2 cellular contexts compared by ENCODE assay signal in the genomic region with DNA sequence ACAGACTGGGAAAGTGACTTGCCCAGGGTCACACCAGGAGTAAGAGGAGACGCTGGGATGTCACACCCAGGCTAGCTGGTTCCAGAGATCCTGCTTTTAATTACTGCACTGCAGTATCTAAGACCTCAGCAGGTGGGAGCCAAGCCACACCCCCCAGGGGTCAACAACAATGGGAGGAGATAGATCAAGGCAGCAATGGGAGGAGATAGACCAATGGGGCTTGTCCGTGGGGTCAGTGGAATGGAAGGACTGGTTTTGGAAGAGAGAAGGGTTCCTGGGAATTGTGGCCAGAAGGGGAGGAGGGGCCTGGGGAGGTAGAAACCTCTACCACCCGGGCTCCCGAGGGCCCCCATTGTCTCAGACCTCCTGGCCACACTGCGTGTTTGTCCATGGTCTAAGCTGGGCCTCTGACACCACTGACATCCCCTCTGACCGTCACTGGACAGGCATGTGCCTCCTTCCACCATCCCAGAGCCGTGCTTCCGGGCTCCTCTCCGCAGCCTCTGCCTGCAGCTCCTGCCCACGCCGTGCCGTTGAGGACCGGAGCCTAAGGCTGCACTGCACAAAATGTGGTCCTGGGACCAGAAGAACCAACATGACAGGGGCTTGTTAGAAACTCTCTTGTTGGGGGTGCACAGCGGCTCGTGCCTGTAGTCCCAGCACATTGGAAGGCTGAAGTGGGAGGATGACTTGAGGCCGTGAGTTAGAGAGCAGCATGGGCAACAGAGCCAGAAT.
TF ChIP-seq lines count a peak whose summit lies in the region.

No MANE protein-coding gene starts in this region.

TF ChIP-seq in GM23338, 12 proteins besides CTCF, POLR2A, EP300 and RAD21:
- no peak for TF ChIP-seq ZNF114 (CRISPR knock-in tag; IDR thresholded peaks at IDR 0.05)
- TF ChIP-seq, protein P1, sequence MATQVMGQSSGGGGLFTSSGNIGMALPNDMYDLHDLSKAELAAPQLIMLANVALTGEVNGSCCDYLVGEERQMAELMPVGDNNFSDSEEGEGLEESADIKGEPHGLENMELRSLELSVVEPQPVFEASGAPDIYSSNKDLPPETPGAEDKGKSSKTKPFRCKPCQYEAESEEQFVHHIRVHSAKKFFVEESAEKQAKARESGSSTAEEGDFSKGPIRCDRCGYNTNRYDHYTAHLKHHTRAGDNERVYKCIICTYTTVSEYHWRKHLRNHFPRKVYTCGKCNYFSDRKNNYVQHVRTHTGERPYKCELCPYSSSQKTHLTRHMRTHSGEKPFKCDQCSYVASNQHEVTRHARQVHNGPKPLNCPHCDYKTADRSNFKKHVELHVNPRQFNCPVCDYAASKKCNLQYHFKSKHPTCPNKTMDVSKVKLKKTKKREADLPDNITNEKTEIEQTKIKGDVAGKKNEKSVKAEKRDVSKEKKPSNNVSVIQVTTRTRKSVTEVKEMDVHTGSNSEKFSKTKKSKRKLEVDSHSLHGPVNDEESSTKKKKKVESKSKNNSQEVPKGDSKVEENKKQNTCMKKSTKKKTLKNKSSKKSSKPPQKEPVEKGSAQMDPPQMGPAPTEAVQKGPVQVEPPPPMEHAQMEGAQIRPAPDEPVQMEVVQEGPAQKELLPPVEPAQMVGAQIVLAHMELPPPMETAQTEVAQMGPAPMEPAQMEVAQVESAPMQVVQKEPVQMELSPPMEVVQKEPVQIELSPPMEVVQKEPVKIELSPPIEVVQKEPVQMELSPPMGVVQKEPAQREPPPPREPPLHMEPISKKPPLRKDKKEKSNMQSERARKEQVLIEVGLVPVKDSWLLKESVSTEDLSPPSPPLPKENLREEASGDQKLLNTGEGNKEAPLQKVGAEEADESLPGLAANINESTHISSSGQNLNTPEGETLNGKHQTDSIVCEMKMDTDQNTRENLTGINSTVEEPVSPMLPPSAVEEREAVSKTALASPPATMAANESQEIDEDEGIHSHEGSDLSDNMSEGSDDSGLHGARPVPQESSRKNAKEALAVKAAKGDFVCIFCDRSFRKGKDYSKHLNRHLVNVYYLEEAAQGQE (IDR thresholded peaks at IDR 0.05; ENCODE audit: unreplicated experiment) = no peak
- no peak for TF ChIP-seq POLR2AphosphoS5 (IDR thresholded peaks at IDR 0.05; ENCODE audit: low read depth)
- TF ChIP-seq, protein P2, sequence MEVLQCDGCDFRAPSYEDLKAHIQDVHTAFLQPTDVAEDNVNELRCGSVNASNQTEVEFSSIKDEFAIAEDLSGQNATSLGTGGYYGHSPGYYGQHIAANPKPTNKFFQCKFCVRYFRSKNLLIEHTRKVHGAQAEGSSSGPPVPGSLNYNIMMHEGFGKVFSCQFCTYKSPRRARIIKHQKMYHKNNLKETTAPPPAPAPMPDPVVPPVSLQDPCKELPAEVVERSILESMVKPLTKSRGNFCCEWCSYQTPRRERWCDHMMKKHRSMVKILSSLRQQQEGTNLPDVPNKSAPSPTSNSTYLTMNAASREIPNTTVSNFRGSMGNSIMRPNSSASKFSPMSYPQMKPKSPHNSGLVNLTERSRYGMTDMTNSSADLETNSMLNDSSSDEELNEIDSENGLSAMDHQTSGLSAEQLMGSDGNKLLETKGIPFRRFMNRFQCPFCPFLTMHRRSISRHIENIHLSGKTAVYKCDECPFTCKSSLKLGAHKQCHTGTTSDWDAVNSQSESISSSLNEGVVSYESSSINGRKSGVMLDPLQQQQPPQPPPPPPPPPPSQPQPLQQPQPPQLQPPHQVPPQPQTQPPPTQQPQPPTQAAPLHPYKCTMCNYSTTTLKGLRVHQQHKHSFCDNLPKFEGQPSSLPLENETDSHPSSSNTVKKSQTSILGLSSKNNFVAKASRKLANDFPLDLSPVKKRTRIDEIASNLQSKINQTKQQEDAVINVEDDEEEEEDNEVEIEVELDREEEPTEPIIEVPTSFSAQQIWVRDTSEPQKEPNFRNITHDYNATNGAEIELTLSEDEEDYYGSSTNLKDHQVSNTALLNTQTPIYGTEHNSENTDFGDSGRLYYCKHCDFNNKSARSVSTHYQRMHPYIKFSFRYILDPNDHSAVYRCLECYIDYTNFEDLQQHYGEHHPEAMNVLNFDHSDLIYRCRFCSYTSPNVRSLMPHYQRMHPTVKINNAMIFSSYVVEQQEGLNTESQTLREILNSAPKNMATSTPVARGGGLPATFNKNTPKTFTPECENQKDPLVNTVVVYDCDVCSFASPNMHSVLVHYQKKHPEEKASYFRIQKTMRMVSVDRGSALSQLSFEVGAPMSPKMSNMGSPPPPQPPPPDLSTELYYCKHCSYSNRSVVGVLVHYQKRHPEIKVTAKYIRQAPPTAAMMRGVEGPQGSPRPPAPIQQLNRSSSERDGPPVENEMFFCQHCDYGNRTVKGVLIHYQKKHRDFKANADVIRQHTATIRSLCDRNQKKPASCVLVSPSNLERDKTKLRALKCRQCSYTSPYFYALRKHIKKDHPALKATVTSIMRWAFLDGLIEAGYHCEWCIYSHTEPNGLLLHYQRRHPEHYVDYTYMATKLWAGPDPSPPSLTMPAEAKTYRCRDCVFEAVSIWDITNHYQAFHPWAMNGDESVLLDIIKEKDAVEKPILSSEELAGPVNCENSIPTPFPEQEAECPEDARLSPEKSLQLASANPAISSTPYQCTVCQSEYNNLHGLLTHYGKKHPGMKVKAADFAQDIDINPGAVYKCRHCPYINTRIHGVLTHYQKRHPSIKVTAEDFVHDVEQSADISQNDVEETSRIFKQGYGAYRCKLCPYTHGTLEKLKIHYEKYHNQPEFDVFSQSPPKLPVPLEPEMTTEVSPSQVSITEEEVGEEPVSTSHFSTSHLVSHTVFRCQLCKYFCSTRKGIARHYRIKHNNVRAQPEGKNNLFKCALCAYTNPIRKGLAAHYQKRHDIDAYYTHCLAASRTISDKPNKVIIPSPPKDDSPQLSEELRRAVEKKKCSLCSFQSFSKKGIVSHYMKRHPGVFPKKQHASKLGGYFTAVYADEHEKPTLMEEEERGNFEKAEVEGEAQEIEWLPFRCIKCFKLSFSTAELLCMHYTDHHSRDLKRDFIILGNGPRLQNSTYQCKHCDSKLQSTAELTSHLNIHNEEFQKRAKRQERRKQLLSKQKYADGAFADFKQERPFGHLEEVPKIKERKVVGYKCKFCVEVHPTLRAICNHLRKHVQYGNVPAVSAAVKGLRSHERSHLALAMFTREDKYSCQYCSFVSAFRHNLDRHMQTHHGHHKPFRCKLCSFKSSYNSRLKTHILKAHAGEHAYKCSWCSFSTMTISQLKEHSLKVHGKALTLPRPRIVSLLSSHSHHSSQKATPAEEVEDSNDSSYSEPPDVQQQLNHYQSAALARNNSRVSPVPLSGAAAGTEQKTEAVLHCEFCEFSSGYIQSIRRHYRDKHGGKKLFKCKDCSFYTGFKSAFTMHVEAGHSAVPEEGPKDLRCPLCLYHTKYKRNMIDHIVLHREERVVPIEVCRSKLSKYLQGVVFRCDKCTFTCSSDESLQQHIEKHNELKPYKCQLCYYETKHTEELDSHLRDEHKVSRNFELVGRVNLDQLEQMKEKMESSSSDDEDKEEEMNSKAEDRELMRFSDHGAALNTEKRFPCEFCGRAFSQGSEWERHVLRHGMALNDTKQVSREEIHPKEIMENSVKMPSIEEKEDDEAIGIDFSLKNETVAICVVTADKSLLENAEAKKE (CRISPR knock-in tag; IDR thresholded peaks at IDR 0.05) = no peak
- no peak for TF ChIP-seq STAT1 (IDR thresholded peaks at IDR 0.05; ENCODE audit: unreplicated experiment)

TF ChIP-seq in H1, 55 proteins besides CTCF, POLR2A, EP300 and RAD21:
- TF ChIP-seq HDAC6 (IDR thresholded peaks at IDR 0.05; ENCODE audit: low read depth, low read length) = no peak
- no peak for TF ChIP-seq SAP30 (IDR thresholded peaks at IDR 0.05; ENCODE audit: insufficient read depth, insufficient replicate concordance, low read length)
- no peak for TF ChIP-seq POU5F1 (IDR thresholded peaks at IDR 0.05; ENCODE audit: low read depth, low read length)
- no peak for TF ChIP-seq RBBP5 (IDR thresholded peaks at IDR 0.05; ENCODE audit: borderline replicate concordance, low read depth, low read length)
- TF ChIP-seq SIX5 (IDR thresholded peaks at IDR 0.05; ENCODE audit: low read depth, low read length) = no peak
- no peak for TF ChIP-seq MAFK (IDR thresholded peaks at IDR 0.05; ENCODE audit: low read depth, low read length)
- TF ChIP-seq CHD1 (IDR thresholded peaks at IDR 0.05; ENCODE audit: low read depth, low read length) = no peak
- TF ChIP-seq, protein P3, sequence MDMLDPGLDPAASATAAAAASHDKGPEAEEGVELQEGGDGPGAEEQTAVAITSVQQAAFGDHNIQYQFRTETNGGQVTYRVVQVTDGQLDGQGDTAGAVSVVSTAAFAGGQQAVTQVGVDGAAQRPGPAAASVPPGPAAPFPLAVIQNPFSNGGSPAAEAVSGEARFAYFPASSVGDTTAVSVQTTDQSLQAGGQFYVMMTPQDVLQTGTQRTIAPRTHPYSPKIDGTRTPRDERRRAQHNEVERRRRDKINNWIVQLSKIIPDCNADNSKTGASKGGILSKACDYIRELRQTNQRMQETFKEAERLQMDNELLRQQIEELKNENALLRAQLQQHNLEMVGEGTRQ (IDR thresholded peaks at IDR 0.05; ENCODE audit: low read length) = no peak
- TF ChIP-seq JUND (IDR thresholded peaks at IDR 0.05; ENCODE audit: low read length) = no peak
- no peak for TF ChIP-seq JUN (IDR thresholded peaks at IDR 0.05; ENCODE audit: low read depth, low read length)
- TF ChIP-seq KDM4A (IDR thresholded peaks at IDR 0.05; ENCODE audit: low read depth, low read length, severe bottlenecking) = no peak
- no peak for TF ChIP-seq ZNF274 (IDR thresholded peaks at IDR 0.05; ENCODE audit: borderline replicate concordance, extremely low read depth, low read length)
- TF ChIP-seq TEAD4 (IDR thresholded peaks at IDR 0.05; ENCODE audit: low read depth, low read length) = no peak
- TF ChIP-seq CBX5 (IDR thresholded peaks at IDR 0.05; ENCODE audit: low read depth, low read length) = no peak
- TF ChIP-seq BCL11A (IDR thresholded peaks at IDR 0.05; ENCODE audit: low read depth in 2 of 2, low read length in 2 of 2) = no peak
- TF ChIP-seq, protein P4, sequence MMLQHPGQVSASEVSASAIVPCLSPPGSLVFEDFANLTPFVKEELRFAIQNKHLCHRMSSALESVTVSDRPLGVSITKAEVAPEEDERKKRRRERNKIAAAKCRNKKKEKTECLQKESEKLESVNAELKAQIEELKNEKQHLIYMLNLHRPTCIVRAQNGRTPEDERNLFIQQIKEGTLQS (IDR thresholded peaks at IDR 0.05; ENCODE audit: insufficient read depth, low read depth, low read length) = no peak
- no peak for TF ChIP-seq TAF7 (optimal IDR thresholded peaks at IDR 0.05; ENCODE audit: borderline replicate concordance, low read depth, low read length)
- TF ChIP-seq POLR2AphosphoS5 (IDR thresholded peaks at IDR 0.05; ENCODE audit: low read depth, low read length) = no peak
